In the genomic region with DNA sequence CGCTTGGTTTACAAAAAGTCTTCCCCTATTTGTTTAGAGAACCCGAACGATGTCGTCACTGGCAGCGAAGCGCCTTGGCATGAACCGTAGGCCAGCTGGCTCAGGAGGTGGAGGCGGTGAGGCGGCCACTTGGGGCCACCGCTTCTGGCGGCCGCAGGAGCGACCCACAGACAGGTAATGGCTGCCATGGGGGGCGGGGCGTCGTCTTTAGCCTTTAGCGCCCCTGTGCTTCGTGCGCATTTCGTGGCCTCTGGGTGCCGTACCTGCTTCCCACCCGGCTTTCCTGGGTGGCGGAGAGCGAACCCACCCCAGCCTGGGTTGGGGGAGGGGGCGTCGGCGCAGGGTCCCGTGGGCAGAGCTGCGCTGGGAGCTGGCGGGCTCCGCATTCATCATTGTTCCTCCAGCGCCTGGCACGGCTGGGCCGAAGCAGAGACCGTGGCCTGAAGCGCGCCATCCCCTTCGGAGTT, we compare ENCODE assay signal across 1 cellular context.
A peak's percentile ranks its signal among the peaks of the same experiment; 100 is the strongest.
TF ChIP-seq lines count a peak whose summit lies in the region.

No MANE protein-coding gene starts in this region.

TF ChIP-seq in H1, 55 proteins besides CTCF, POLR2A, EP300 and RAD21 (continued from another document):
- TF ChIP-seq TCF12 (IDR thresholded peaks at IDR 0.05; ENCODE audit: low read depth, low read length) (no peak), KDM4A (IDR thresholded peaks at IDR 0.05; ENCODE audit: low read depth, low read length, severe bottlenecking) (peak; percentile 77), RBBP5 (IDR thresholded peaks at IDR 0.05; ENCODE audit: borderline replicate concordance, low read depth, low read length) (no peak), EZH2 (IDR thresholded peaks at IDR 0.05; ENCODE audit: low read depth, low read length, severe bottlenecking) (no peak), JUN (IDR thresholded peaks at IDR 0.05; ENCODE audit: low read depth, low read length) (no peak), HDAC2 (IDR thresholded peaks at IDR 0.05; ENCODE audit: borderline replicate concordance in 1 of 2, low read depth in 2 of 2, low read length in 2 of 2) (no peak), ASH2L (IDR thresholded peaks at IDR 0.05; ENCODE audit: low read length) (peak; percentile 71), RNF2 (IDR thresholded peaks at IDR 0.05; ENCODE audit: borderline replicate concordance, low read depth, low read length, missing control alignments, poor library complexity, severe bottlenecking) (no peak), CHD2 (IDR thresholded peaks at IDR 0.05; ENCODE audit: low read length) (no peak), YY1 (IDR thresholded peaks at IDR 0.05; ENCODE audit: low read depth, low read length) (peak; percentile 91), JUND (IDR thresholded peaks at IDR 0.05; ENCODE audit: low read length) (no peak), CEBPB (IDR thresholded peaks at IDR 0.05; ENCODE audit: low read depth, low read length) (no peak), KDM1A (IDR thresholded peaks at IDR 0.05; ENCODE audit: borderline replicate concordance, low read length) (no peak), RFX5 (IDR thresholded peaks at IDR 0.05; ENCODE audit: borderline replicate concordance, low read depth, low read length) (no peak), TAF7 (optimal IDR thresholded peaks at IDR 0.05; ENCODE audit: borderline replicate concordance, low read depth, low read length) (no peak), BRCA1 (IDR thresholded peaks at IDR 0.05; ENCODE audit: low read depth, low read length) (no peak), BACH1 (IDR thresholded peaks at IDR 0.05; ENCODE audit: low read length) (peak; percentile 56; the same call in 1 of the 2 replicates), FOSL1 (IDR thresholded peaks at IDR 0.05; ENCODE audit: insufficient read depth, low read depth, low read length) (no peak), SIN3A (conservative IDR thresholded peaks at IDR 0.05 in 1 of 2, IDR thresholded peaks at IDR 0.05 in 1 of 2; ENCODE audit: low read depth in 1 of 2, low read length in 2 of 2) (no peak), SP4 (IDR thresholded peaks at IDR 0.05; ENCODE audit: low read length) (no peak), TAF1 (IDR thresholded peaks at IDR 0.05; ENCODE audit: low read depth, low read length) (no peak)
- TF ChIP-seq, protein P1, sequence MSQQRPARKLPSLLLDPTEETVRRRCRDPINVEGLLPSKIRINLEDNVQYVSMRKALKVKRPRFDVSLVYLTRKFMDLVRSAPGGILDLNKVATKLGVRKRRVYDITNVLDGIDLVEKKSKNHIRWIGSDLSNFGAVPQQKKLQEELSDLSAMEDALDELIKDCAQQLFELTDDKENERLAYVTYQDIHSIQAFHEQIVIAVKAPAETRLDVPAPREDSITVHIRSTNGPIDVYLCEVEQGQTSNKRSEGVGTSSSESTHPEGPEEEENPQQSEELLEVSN (IDR thresholded peaks at IDR 0.05) = 0 out of 2 replicates have a peak, but pooled peaks have one; percentile 28
- TF ChIP-seq, protein P2, sequence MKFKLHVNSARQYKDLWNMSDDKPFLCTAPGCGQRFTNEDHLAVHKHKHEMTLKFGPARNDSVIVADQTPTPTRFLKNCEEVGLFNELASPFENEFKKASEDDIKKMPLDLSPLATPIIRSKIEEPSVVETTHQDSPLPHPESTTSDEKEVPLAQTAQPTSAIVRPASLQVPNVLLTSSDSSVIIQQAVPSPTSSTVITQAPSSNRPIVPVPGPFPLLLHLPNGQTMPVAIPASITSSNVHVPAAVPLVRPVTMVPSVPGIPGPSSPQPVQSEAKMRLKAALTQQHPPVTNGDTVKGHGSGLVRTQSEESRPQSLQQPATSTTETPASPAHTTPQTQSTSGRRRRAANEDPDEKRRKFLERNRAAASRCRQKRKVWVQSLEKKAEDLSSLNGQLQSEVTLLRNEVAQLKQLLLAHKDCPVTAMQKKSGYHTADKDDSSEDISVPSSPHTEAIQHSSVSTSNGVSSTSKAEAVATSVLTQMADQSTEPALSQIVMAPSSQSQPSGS (IDR thresholded peaks at IDR 0.05; ENCODE audit: low read length) = no peak
